In the genomic region with DNA sequence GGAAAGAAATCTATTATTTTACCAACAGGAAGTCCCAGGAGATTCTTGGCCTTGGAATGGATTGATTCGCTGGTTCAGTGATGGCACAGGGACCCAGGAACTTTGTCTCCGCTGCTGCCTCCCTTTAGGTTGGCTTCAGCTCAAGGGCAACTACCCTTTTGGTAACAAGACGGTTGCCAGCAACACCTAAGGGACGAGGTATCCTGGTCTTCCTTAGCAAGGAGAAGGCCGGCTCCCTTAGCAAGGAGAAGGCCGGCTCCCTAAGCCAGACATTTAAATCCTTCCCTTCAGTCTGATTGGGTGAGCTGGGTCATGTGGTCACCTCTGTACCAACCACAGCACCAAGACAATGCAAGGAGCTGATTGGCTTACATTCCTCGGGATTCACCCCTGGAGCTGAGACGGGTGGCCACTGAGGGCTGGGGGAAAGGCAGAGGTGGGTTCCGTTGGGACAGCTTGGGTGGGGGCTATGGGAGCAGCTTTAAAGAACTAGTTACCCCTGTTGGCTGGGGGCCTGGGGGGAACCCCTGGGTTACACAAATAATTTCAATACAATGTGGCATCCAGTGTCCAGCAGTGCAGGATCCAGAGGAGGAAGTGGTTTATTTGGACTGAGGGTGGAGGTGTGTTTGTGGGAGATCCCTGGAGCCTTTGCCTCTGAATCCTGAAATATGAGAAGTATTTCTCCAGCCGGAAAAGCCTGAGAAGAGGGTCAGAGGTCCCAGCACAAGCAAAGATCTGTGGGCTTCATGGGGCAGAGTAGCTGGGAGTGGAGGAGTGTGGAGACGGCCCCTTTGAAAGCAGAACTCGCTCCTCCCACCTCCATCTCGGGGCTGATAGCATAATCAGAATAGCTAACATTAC, we compare ENCODE assay signal across 8 cellular contexts. TPM values are rescaled to one million over a fixed set of nuclear protein-coding genes. Genes with fewer than 3 reads are reported as not detected.
A peak's percentile ranks its signal among the peaks of the same experiment; 100 is the strongest.
DNase-seq lines count a peak whose midpoint lies in the region; TF ChIP-seq lines count a peak whose summit lies in the region.

No MANE protein-coding gene starts in this region.

- no peak overlapping the region for H3K27ac Mint-ChIP-seq in CD8-positive, alpha-beta memory T cell
- peak overlapping the region; percentile 100 for H3K27ac Mint-ChIP-seq in nephron progenitor cell

- no peaks in the 10 kb centered on the region for H3K36me3 Mint-ChIP-seq in CD8-positive, alpha-beta memory T cell
- no peaks in the 10 kb centered on the region for H3K36me3 Mint-ChIP-seq in nephron progenitor cell (ENCODE audit: low read depth)

- H3K27me3 Mint-ChIP-seq in CD8-positive, alpha-beta memory T cell = peaks cover 4 to 21% of the 10 kb centered on the region in 2 donors
- no peaks in the 10 kb centered on the region for H3K27me3 Mint-ChIP-seq in nephron progenitor cell (ENCODE audit: low read depth, poor library complexity)

- H3K36me3 ChIP-seq in CD8-positive, alpha-beta memory T cell (ENCODE audit: insufficient read depth, low read length) = no peaks in the 10 kb centered on the region

- no peak overlapping the region for H3K4me3 ChIP-seq in CD8-positive, alpha-beta memory T cell (ENCODE audit: low read length)
- peak overlapping the region in 4 of 59 donors; percentile 3 to 21 (median 14) for H3K4me3 ChIP-seq in dorsolateral prefrontal cortex

- no peak overlapping the region for H3K4me3 Mint-ChIP-seq in CD8-positive, alpha-beta memory T cell
- H3K4me3 Mint-ChIP-seq in nephron progenitor cell = peak overlapping the region; percentile 61

- H3K9me3 Mint-ChIP-seq in CD8-positive, alpha-beta memory T cell = no peaks in the 10 kb centered on the region
- H3K9me3 Mint-ChIP-seq in nephron progenitor cell = peaks cover 9% of the 10 kb centered on the region

- TF ChIP-seq CTCF in dorsolateral prefrontal cortex (IDR thresholded peaks at IDR 0.05 in 54 of 56, conservative IDR thresholded peaks at IDR 0.05 in 2 of 56; ENCODE audit: low read depth in 1 of 56, partially characterized antibody in 56 of 56) (no peak), nephron progenitor cell (IDR thresholded peaks at IDR 0.05) (no peak)

- peaks cover 7 to 13% (median 10%) of the 10 kb centered on the region in 3 donors for H3K4me1 Mint-ChIP-seq in CD8-positive, alpha-beta memory T cell
- H3K4me1 Mint-ChIP-seq in nephron progenitor cell = peaks cover 50% of the 10 kb centered on the region

- intact Hi-C loops in dorsolateral prefrontal cortex (cut with DNase I) = no loop called here

- no peaks in the 10 kb centered on the region for H3K9me3 ChIP-seq in CD8-positive, alpha-beta memory T cell (ENCODE audit: low read length)

- H3K27ac ChIP-seq in CD8-positive, alpha-beta memory T cell (ENCODE audit: low read depth, low read length) = peak overlapping the region; percentile 8
- peak overlapping the region in 57 of 59 donors; percentile 20 to 89 (median 69) for H3K27ac ChIP-seq in dorsolateral prefrontal cortex

- H3K27me3 ChIP-seq in CD8-positive, alpha-beta memory T cell (ENCODE audit: insufficient read depth, low read length, poor library complexity, severe bottlenecking) = no peaks in the 10 kb centered on the region
- H3K27me3 ChIP-seq in dorsolateral prefrontal cortex = no peaks in the 10 kb centered on the region

- POLR2A ChIA-PET in CD8-positive, alpha-beta memory T cell (lab: Charles Lee) = no interaction called here

- DNase-seq in CD8-positive, alpha-beta memory T cell = no peak
- peak; percentile 97 for DNase-seq in NCI-H226
- DNase-seq in dorsolateral prefrontal cortex = no peak
- DNase-seq in nephron progenitor cell = peak; percentile 61
- no peak for DNase-seq in activated gamma-delta T cell (lab: John Stamatoyannopoulos, UW)
- no peak for DNase-seq in activated CD4-positive, CD25-positive, alpha-beta regulatory T cell (lab: John Stamatoyannopoulos, UW)
- DNase-seq in activated naive CD4-positive, alpha-beta T cell treated with anti-CD3 and anti-CD28 coated beads, Interleukin-2, amount 50 U/mL, for 16 hours = no peak
- no peak for DNase-seq in NCI-H1105 (lab: John Stamatoyannopoulos, UW)

- H3K4me1 ChIP-seq in CD8-positive, alpha-beta memory T cell (ENCODE audit: insufficient read depth, low read length) = no peaks in the 10 kb centered on the region

- CTCF ChIA-PET in CD8-positive, alpha-beta memory T cell (lab: Charles Lee) = no interaction called here

RNA-seq across cellular contexts. Expression of a gene that starts 20.7 kb away (rescaled TPM):
- 10 to 100 TPM; 12.8 to 13.2 TPM for total RNA-seq in CD8-positive, alpha-beta memory T cell
- polyA plus RNA-seq in CD8-positive, alpha-beta memory T cell = 0.18 TPM
- total RNA-seq in dorsolateral prefrontal cortex = 100 to 1,000 TPM in 39 of 120 experiments, 10 to 100 TPM in 81; 39.8 to 251 (median 85.5) TPM

Comparison
In these comparisons a context has a peak if more than half of its experiments do, and no peak if none do; other contexts are left out.
1. DNase-seq: peak in NCI-H226 (single experiment) and nephron progenitor cell (single experiment); none in CD8-positive, alpha-beta memory T cell (0 of 5), dorsolateral prefrontal cortex (0 of 10), activated gamma-delta T cell (single experiment), activated CD4-positive, CD25-positive, alpha-beta regulatory T cell (0 of 4), activated naive CD4-positive, alpha-beta T cell treated with anti-CD3 and anti-CD28 coated beads, Interleukin-2, amount 50 U/mL, for 16 hours (single experiment) and NCI-H1105 (single experiment).